ENCODE assay signal across 8 cellular contexts in genomic region chr13:41652735-41653361, GRCh38.
A peak's percentile ranks its signal among the peaks of the same experiment; 100 is the strongest.
DNase-seq lines count a peak whose midpoint lies in the region; ATAC-seq and TF ChIP-seq lines count a peak whose summit lies in the region.

No MANE protein-coding gene starts in this region.

- intact Hi-C loops in esophagus muscularis mucosa (cut with DNase I) = loop anchor here (5.0 to 10.0 kb wide), 2 partner anchors 198 to 301 kb away; partner anchors contain the start of gene RGCC

- no peak for TF ChIP-seq POLR2A in esophagus muscularis mucosa (IDR thresholded peaks at IDR 0.05; ENCODE audit: low read depth)

- peak; percentile 38 for DNase-seq in DMS 273 (lab: John Stamatoyannopoulos, UW; ENCODE audit: unreplicated experiment)
- DNase-seq in DMS 273 treated with DMSO at 0.1 percent for 48 hours (lab: John Stamatoyannopoulos, UW) = no peak
- peak; percentile 80 for DNase-seq in HT-29 (ENCODE audit: low spot score)
- peak in 1 of 3 donors; percentile 15 for DNase-seq in T-helper 17 cell
- DNase-seq in esophagus muscularis mucosa (ENCODE audit: extremely low spot score) = no peak
- DNase-seq in osteoblast (ENCODE audit: insufficient read length, low spot score, missing footprints) = peak; percentile 14
- no peak for DNase-seq in NCI-H1436 treated with DMSO at 0.1 percent for 48 hours (lab: John Stamatoyannopoulos, UW)

- no peaks in the 10 kb centered on the region for H3K36me3 Mint-ChIP-seq in T-helper 17 cell (ENCODE audit: low read depth)

- peak; percentile 46 for ATAC-seq in T-helper 17 cell
- no peak for ATAC-seq in HG02885 (IDR thresholded peaks at IDR 0.05; ENCODE audit: poor library complexity, unreplicated experiment)

- H3K4me3 ChIP-seq in esophagus muscularis mucosa (no peak overlapping the region), osteoblast (ENCODE audit: insufficient read depth, low read length) (no peak overlapping the region)

- H3K79me2 ChIP-seq in osteoblast (ENCODE audit: insufficient read depth, low read length) = no peaks in the 10 kb centered on the region

- H3K4me1 ChIP-seq in esophagus muscularis mucosa (peaks cover 17 to 34% (median 28%) of the 10 kb centered on the region in 4 donors), osteoblast (ENCODE audit: insufficient read depth, low read length) (peaks cover 8% of the 10 kb centered on the region)

- H3K9me3 ChIP-seq in T-helper 17 cell (ENCODE audit: control insufficient read depth, low read length, poor library complexity, severe bottlenecking) (no peaks in the 10 kb centered on the region), esophagus muscularis mucosa (no peaks in the 10 kb centered on the region), osteoblast (ENCODE audit: low read depth, low read length) (no peaks in the 10 kb centered on the region)

- WGBS in esophagus muscularis mucosa = 39% methylated on average over 4 of the region's 4 CpGs

- peaks cover 3% of the 10 kb centered on the region for H3K4me1 Mint-ChIP-seq in T-helper 17 cell

- H2AFZ ChIP-seq in osteoblast (ENCODE audit: low read length) = no peak overlapping the region

- H4K20me1 ChIP-seq in osteoblast (ENCODE audit: insufficient read depth, low read length) = no peaks in the 10 kb centered on the region

- H3K27ac ChIP-seq in esophagus muscularis mucosa (replicated peaks in 1 of 4) (peak overlapping the region in 3 of 4 donors; percentile 34 to 47 (median 36)), osteoblast (ENCODE audit: low read depth, low read length) (no peak overlapping the region)

- TF ChIP-seq CTCF in esophagus muscularis mucosa (IDR thresholded peaks at IDR 0.05) (peak; percentile 62 to 65 (median 63)), osteoblast (IDR thresholded peaks at IDR 0.05; ENCODE audit: extremely low read depth, low read depth, low read length) (peak; percentile 71)

- H3K27me3 ChIP-seq in esophagus muscularis mucosa = no peaks in the 10 kb centered on the region
- no peaks in the 10 kb centered on the region for H3K27me3 ChIP-seq in osteoblast (ENCODE audit: insufficient read depth, low read length)

- no peak overlapping the region for H3K4me3 Mint-ChIP-seq in T-helper 17 cell

- no peaks in the 10 kb centered on the region for H3K27me3 Mint-ChIP-seq in T-helper 17 cell

- no peak for TF ChIP-seq EP300 in esophagus muscularis mucosa (IDR thresholded peaks at IDR 0.05)

- H3K4me2 ChIP-seq in osteoblast (ENCODE audit: insufficient read depth, low read length) = no peak overlapping the region

- H3K36me3 ChIP-seq in esophagus muscularis mucosa = no peaks in the 10 kb centered on the region
- no peaks in the 10 kb centered on the region for H3K36me3 ChIP-seq in osteoblast (ENCODE audit: insufficient read depth, low read length)

- H3K27ac Mint-ChIP-seq in T-helper 17 cell = peak overlapping the region; percentile 8

Comparison
In these comparisons a context has a peak if more than half of its experiments do, and no peak if none do; other contexts are left out.
1. DNase-seq: peak in DMS 273 (single experiment), HT-29 (single experiment) and osteoblast (single experiment); none in DMS 273 treated with DMSO at 0.1 percent for 48 hours (single experiment), esophagus muscularis mucosa (single experiment) and NCI-H1436 treated with DMSO at 0.1 percent for 48 hours (single experiment).